In genomic region chr7:85023066-85023687, GRCh38 we compare ENCODE assay signal across 8 cellular contexts.
A peak's percentile ranks its signal among the peaks of the same experiment; 100 is the strongest.
DNase-seq lines count a peak whose midpoint lies in the region; ATAC-seq, FAIRE-seq and TF ChIP-seq lines count a peak whose summit lies in the region.

No MANE protein-coding gene starts in this region.

- H3K27me3 Mint-ChIP-seq in astrocyte (ENCODE audit: low read depth, unreplicated experiment): no peaks in the 10 kb centered on the region

- POLR2A ChIA-PET in AG04450 (lab: Yijun Ruan, JAX): no interaction called here

- H3K4me2 ChIP-seq in astrocyte (ENCODE audit: low read length): no peak overlapping the region

- H3K9me3 ChIP-seq in AG04450 (ENCODE audit: control insufficient read depth, insufficient read depth, low read length) (no peaks in the 10 kb centered on the region), astrocyte (ENCODE audit: insufficient read depth, low read depth, low read length) (no peaks in the 10 kb centered on the region), kidney (ENCODE audit: control insufficient read depth in 1 of 2, low read length in 2 of 2) (no peaks in the 10 kb centered on the region)

- H3K9me3 Mint-ChIP-seq in astrocyte (ENCODE audit: unreplicated experiment): no peaks in the 10 kb centered on the region

- H3K27ac ChIP-seq in AG04450 (ENCODE audit: low read depth, low read length) (no peak overlapping the region), astrocyte (ENCODE audit: low read depth, low read length) (no peak overlapping the region), kidney (ENCODE audit: low read depth in 2 of 2, low read length in 2 of 2) (no peak overlapping the region)

- no peak overlapping the region for H3K4me3 Mint-ChIP-seq in astrocyte (ENCODE audit: unreplicated experiment)

- H4K20me1 ChIP-seq in astrocyte (ENCODE audit: insufficient read depth, low read length): no peaks in the 10 kb centered on the region

- H3K27me3 ChIP-seq in AG04450 (ENCODE audit: control insufficient read depth, insufficient read depth, low read length) (no peaks in the 10 kb centered on the region), astrocyte (ENCODE audit: insufficient read depth, low read length) (no peaks in the 10 kb centered on the region)

- intact Hi-C loops in kidney (cut with DNase I): loop anchor here (10.0 kb wide), 1 partner anchor 1048 kb away; no protein-coding TSS in a partner anchor

- no peak overlapping the region for H3K27ac Mint-ChIP-seq in astrocyte (ENCODE audit: unreplicated experiment)

- DNase-seq in AG04450 (ENCODE audit: low read depth, low spot score): peak; percentile 15
- DNase-seq in DMS114 treated with DMSO at 0.1 percent for 48 hours (lab: John Stamatoyannopoulos, UW; ENCODE audit: unreplicated experiment): peak; percentile 63
- peak; percentile 24 for DNase-seq in NCI-H1694 (lab: John Stamatoyannopoulos, UW)
- peak; percentile 15 for DNase-seq in astrocyte (ENCODE audit: low read depth)
- DNase-seq in kidney: no peak
- DNase-seq in urothelium cell line (ENCODE audit: low spot score): peak; percentile 25

- H3K36me3 Mint-ChIP-seq in astrocyte (ENCODE audit: low read depth, unreplicated experiment): no peaks in the 10 kb centered on the region

- H3K4me3 ChIP-seq in AG04450 (ENCODE audit: low read depth, low read length) (no peak overlapping the region), astrocyte (ENCODE audit: insufficient read depth, low read depth, low read length) (no peak overlapping the region), kidney (ENCODE audit: low read length in 2 of 2) (no peak overlapping the region)

- H3K9ac ChIP-seq in astrocyte (ENCODE audit: low read length) (no peak overlapping the region), kidney (ENCODE audit: low read length in 2 of 2) (no peak overlapping the region)

- H2AFZ ChIP-seq in astrocyte (ENCODE audit: low read depth, low read length): no peak overlapping the region

- CTCF ChIA-PET in AG04450 (lab: Charles Lee): interaction anchor here (0.6 to 15.3 kb wide), 32 partner anchors 13 to 1087 kb away, joined by 3 to 660 read pairs (median 3); no protein-coding TSS in a partner anchor

- ATAC-seq in HG02938 (IDR thresholded peaks at IDR 0.05; ENCODE audit: unreplicated experiment): no peak
- no peak for ATAC-seq in GM21786 (IDR thresholded peaks at IDR 0.05; ENCODE audit: unreplicated experiment)

- TF ChIP-seq CTCF in AG04450 (IDR thresholded peaks at IDR 0.05; ENCODE audit: low read depth, low read length) (peak; percentile 52), astrocyte (IDR thresholded peaks at IDR 0.05; ENCODE audit: insufficient read depth, low read depth, low read length) (peak; percentile 57), kidney (IDR thresholded peaks at IDR 0.05; ENCODE audit: borderline replicate concordance, extremely low read depth, insufficient read depth) (peak; percentile 55)

- H3K4me1 ChIP-seq in astrocyte (ENCODE audit: insufficient read depth, low read length) (peaks cover 12% of the 10 kb centered on the region), kidney (ENCODE audit: control insufficient read depth in 1 of 2, insufficient read depth in 1 of 2, low read depth in 1 of 2, low read length in 2 of 2) (no peaks in the 10 kb centered on the region)

- H3K79me2 ChIP-seq in astrocyte (ENCODE audit: insufficient read depth, low read length): no peaks in the 10 kb centered on the region

- H3K36me3 ChIP-seq in astrocyte (ENCODE audit: insufficient read depth, low read length): no peaks in the 10 kb centered on the region
- H3K36me3 ChIP-seq in kidney (ENCODE audit: control insufficient read depth in 1 of 2, insufficient read depth in 2 of 2, low read length in 2 of 2): no peaks in the 10 kb centered on the region

- H3K4me1 Mint-ChIP-seq in astrocyte (ENCODE audit: low read depth, unreplicated experiment): peaks cover 12% of the 10 kb centered on the region

- FAIRE-seq in astrocyte (lab: Jason Lieb, UNC) (peak; percentile 87), kidney (lab: Jason Lieb, UNC) (peak; percentile 96), urothelium cell line (lab: Jason Lieb, UNC) (no peak)
